In genomic region chr14:96362965-96363750, GRCh38 we compare ENCODE assay signal across 8 cellular contexts. TPM values are rescaled to one million over a fixed set of nuclear protein-coding genes. Genes with fewer than 3 reads are reported as not detected.
DNase-seq lines count a peak whose midpoint lies in the region; ATAC-seq and TF ChIP-seq lines count a peak whose summit lies in the region.

Gene ATG2B (minus strand): TSS chr14:96363341. CDS start chr14:96362976, 365 bp downstream.
Gene GSKIP (plus strand): TSS chr14:96363526. CDS start chr14:96382248, 18,722 bp downstream.

- POLR2A ChIA-PET in A673 (lab: Charles Lee; ENCODE audit: low non-redundant PET), result no interaction called here

- DNase-seq in A673 (ENCODE audit: low spot score) (peak; percentile 97), NCI-H2196 treated with DMSO at 0.1 percent for 48 hours (lab: John Stamatoyannopoulos, UW; ENCODE audit: unreplicated experiment) (peak; percentile 65), T47D (ENCODE audit: low read depth in 1 of 2, low spot score in 1 of 2) (peak; percentile 89 to 97)

- intact Hi-C loops in A673 (cut with micrococcal nuclease; ENCODE audit: unreplicated experiment), result no loop called here

- no peaks in the 10 kb centered on the region for H3K36me3 ChIP-seq in A673 (ENCODE audit: insufficient read depth, low read length, poor library complexity, severe bottlenecking)
- no peaks in the 10 kb centered on the region for H3K36me3 ChIP-seq in iPS-20b (ENCODE audit: insufficient read depth, low read depth, low read length)

- in situ Hi-C loops in T47D (cut with HindIII; ENCODE audit: low pct_unique_long_range_greater_than_20kb, low sequenced_read_pairs), result no loop called here

- CTCF ChIA-PET in A673 (lab: Charles Lee), result no interaction called here

- H3K4me1 ChIP-seq in A673 (ENCODE audit: insufficient read depth, low read length, poor library complexity, severe bottlenecking) (peaks cover 17% of the 10 kb centered on the region), iPS-20b (ENCODE audit: insufficient read depth, low read length) (peaks cover 15% of the 10 kb centered on the region)

- TF ChIP-seq CTCF in A673 (conservative IDR thresholded peaks at IDR 0.05; ENCODE audit: low read depth, low read length) (no peak), VCaP (conservative IDR thresholded peaks at IDR 0.05) (no peak)

- peak within 1 kb of the TSS; percentile 97 for H3K4me3 ChIP-seq in A673 (ENCODE audit: low read depth, low read length, poor library complexity, severe bottlenecking)
- H3K4me3 ChIP-seq in iPS-20b (ENCODE audit: low read length), result peak within 1 kb of the TSS; percentile 96
- H3K4me3 ChIP-seq in skin epidermis, result peak within 1 kb of the TSS; percentile 66 to 100 (median 97)

- ATAC-seq in GM18868 (IDR thresholded peaks at IDR 0.05; ENCODE audit: unreplicated experiment) (peak; percentile 74), HG03103 (IDR thresholded peaks at IDR 0.05; ENCODE audit: low read depth, unreplicated experiment) (peak; percentile 62)

- H3K9me3 ChIP-seq in A673 (ENCODE audit: low read depth, low read length, poor library complexity, severe bottlenecking) (no peaks in the 10 kb centered on the region), iPS-20b (ENCODE audit: insufficient read depth, low read depth, low read length) (no peaks in the 10 kb centered on the region)

- H3K27me3 ChIP-seq in A673 (replicated peaks; ENCODE audit: insufficient read depth, low read depth, low read length, poor library complexity) (no peaks in the 10 kb centered on the region), iPS-20b (ENCODE audit: insufficient read depth, low read length) (no peaks in the 10 kb centered on the region)

- H3K27ac ChIP-seq in A673 (ENCODE audit: low read depth, low read length, poor library complexity, severe bottlenecking) (peak within 1 kb of the TSS; percentile 81), VCaP (peak within 1 kb of the TSS; percentile 96), iPS-20b (ENCODE audit: low read length) (no peak within 1 kb of the TSS), skin epidermis (peak within 1 kb of the TSS; percentile 76 to 99 (median 91))

- no TSS peak for BruUV-seq in A673 (replicated peaks; lab: Mats Ljungman, UMichigan)

- peak within 1 kb of the TSS; percentile 86 for H3K9ac ChIP-seq in iPS-20b (ENCODE audit: low read depth, low read length)

RNA-seq across cellular contexts. Expression of gene ATG2B, which starts in this region (rescaled TPM):
- 22.7 and 24.2 TPM in 2 replicates for total RNA-seq in A673 (2021)

RNA-seq across cellular contexts. Expression of gene GSKIP, which starts in this region (rescaled TPM):
- total RNA-seq in A673 (2021), result 21.3 and 21.6 TPM in 2 replicates
